8 cellular contexts compared by ENCODE assay signal in genomic region chr2:201644001-201644400, GRCh38. TPM values are rescaled to one million over a fixed set of nuclear protein-coding genes. Genes with fewer than 3 reads are reported as not detected.
DNase-seq lines count a peak whose midpoint lies in the region; ATAC-seq and TF ChIP-seq lines count a peak whose summit lies in the region.

No MANE protein-coding gene starts in this region.

- H3K79me2 ChIP-seq in OCI-LY1 (ENCODE audit: insufficient read depth, low read length) = no peaks in the 10 kb centered on the region

- H3K27me3 ChIP-seq in OCI-LY1 (ENCODE audit: insufficient read depth, low read length) = no peaks in the 10 kb centered on the region
- no peaks in the 10 kb centered on the region for H3K27me3 ChIP-seq in endodermal cell (ENCODE audit: control insufficient read depth, insufficient read depth, low read length, poor library complexity, severe bottlenecking)

- H3K4me1 Mint-ChIP-seq in CD14-positive monocyte (peaks cover 12% of the 10 kb centered on the region), endodermal cell (peaks cover 18% of the 10 kb centered on the region), osteocyte (ENCODE audit: unreplicated experiment) (peaks cover 19% of the 10 kb centered on the region)

- DNase-seq in CD14-positive monocyte (ENCODE audit: low spot score) (no peak), endodermal cell (no peak), osteocyte (ENCODE audit: extremely low spot score, unreplicated experiment) (no peak), H4 (ENCODE audit: low spot score) (no peak)
- no peak for DNase-seq in stimulated activated CD4-positive, alpha-beta T cell treated with anti-CD3 and anti-CD28 coated beads, Interleukin-4, amount 100 ng/mL, for 1 hour

- H3K4me3 ChIP-seq in OCI-LY1 (ENCODE audit: low read depth, low read length, poor library complexity, severe bottlenecking) (no peak overlapping the region), endodermal cell (ENCODE audit: low read length) (peak overlapping the region; percentile 92)

- H3K27ac Mint-ChIP-seq in CD14-positive monocyte = no peak overlapping the region
- peak overlapping the region; percentile 41 for H3K27ac Mint-ChIP-seq in endodermal cell
- H3K27ac Mint-ChIP-seq in osteocyte (ENCODE audit: unreplicated experiment) = peak overlapping the region; percentile 99

- no peak for ATAC-seq in HG02981 (IDR thresholded peaks at IDR 0.05; ENCODE audit: unreplicated experiment)
- ATAC-seq in GM18868 (IDR thresholded peaks at IDR 0.05; ENCODE audit: unreplicated experiment) = no peak

- 71 to 86% methylated on average over 5 to 8 of the region's 8 CpGs for WGBS in endodermal cell (ENCODE audit: insufficient coverage in 1 of 2, insufficient read length in 1 of 2), 2 experiments

- H3K36me3 Mint-ChIP-seq in CD14-positive monocyte = no peaks in the 10 kb centered on the region
- H3K36me3 Mint-ChIP-seq in endodermal cell (ENCODE audit: low read depth) = no peaks in the 10 kb centered on the region
- no peaks in the 10 kb centered on the region for H3K36me3 Mint-ChIP-seq in osteocyte (ENCODE audit: unreplicated experiment)

- no peak overlapping the region for H3K9ac ChIP-seq in OCI-LY1 (ENCODE audit: low read length)
- no peak overlapping the region for H3K9ac ChIP-seq in endodermal cell (ENCODE audit: extremely low read depth, low read length, poor library complexity, severe bottlenecking)

- H3K9me2 ChIP-seq in OCI-LY1 (ENCODE audit: low read depth, low read length) = no peaks in the 10 kb centered on the region

- no peak overlapping the region for H3K27ac ChIP-seq in OCI-LY1 (ENCODE audit: low read depth, low read length, poor library complexity, severe bottlenecking)
- no peak overlapping the region for H3K27ac ChIP-seq in endodermal cell (ENCODE audit: low read depth, low read length)

- H3K27me3 Mint-ChIP-seq in CD14-positive monocyte (ENCODE audit: low read depth in 3 of 3) (peaks cover 2 to 9% (median 5%) of the 10 kb centered on the region in 3 donors), endodermal cell (ENCODE audit: insufficient read depth) (no peaks in the 10 kb centered on the region), osteocyte (ENCODE audit: unreplicated experiment) (no peaks in the 10 kb centered on the region)

- no peaks in the 10 kb centered on the region for H4K20me1 ChIP-seq in OCI-LY1 (ENCODE audit: insufficient read depth, low read length)

- H3K9me3 ChIP-seq in OCI-LY1 (ENCODE audit: low read length) (no peaks in the 10 kb centered on the region), endodermal cell (ENCODE audit: control insufficient read depth, low read length) (no peaks in the 10 kb centered on the region)

- H3K36me3 ChIP-seq in OCI-LY1 (ENCODE audit: insufficient read depth, low read length) (no peaks in the 10 kb centered on the region), endodermal cell (ENCODE audit: control insufficient read depth, insufficient read depth, low read length) (peaks cover 4% of the 10 kb centered on the region)

- H3K4me1 ChIP-seq in OCI-LY1 (ENCODE audit: insufficient read depth, low read length, severe bottlenecking) (peaks cover 14% of the 10 kb centered on the region), endodermal cell (ENCODE audit: control insufficient read depth, insufficient read depth, low read length) (no peaks in the 10 kb centered on the region)

- H3K9me3 Mint-ChIP-seq in CD14-positive monocyte (no peaks in the 10 kb centered on the region), endodermal cell (no peaks in the 10 kb centered on the region), osteocyte (ENCODE audit: unreplicated experiment) (no peaks in the 10 kb centered on the region)

- peak overlapping the region; percentile 64; the same call in 1 of the 2 replicates for H3K4me2 ChIP-seq in OCI-LY1 (ENCODE audit: low read length)

- no peaks in the 10 kb centered on the region for H3F3A ChIP-seq in OCI-LY1 (ENCODE audit: insufficient read depth, low read length)

- H3K4me3 Mint-ChIP-seq in CD14-positive monocyte = peak overlapping the region; percentile 88 to 92
- H3K4me3 Mint-ChIP-seq in endodermal cell = peak overlapping the region; percentile 87
- peak overlapping the region; percentile 92 for H3K4me3 Mint-ChIP-seq in osteocyte (ENCODE audit: unreplicated experiment)

- TF ChIP-seq CTCF in CD14-positive monocyte (IDR thresholded peaks at IDR 0.05) = no peak
- TF ChIP-seq CTCF in OCI-LY1 (IDR thresholded peaks at IDR 0.05; ENCODE audit: low read length) = no peak
- TF ChIP-seq CTCF in endodermal cell (conservative IDR thresholded peaks at IDR 0.05) = no peak
- no peak for TF ChIP-seq CTCF in osteocyte (IDR thresholded peaks at IDR 0.05)

- intact Hi-C loops in CD14-positive monocyte (cut with micrococcal nuclease) = loop anchor here in 1 of 2 donors (10.0 kb wide), 1 partner anchor 189 kb away; the partner anchor contains the start of genes STRADB and TRAK2

- no peak overlapping the region for H2AFZ ChIP-seq in OCI-LY1 (ENCODE audit: low read length)

RNA-seq across cellular contexts. Expression of gene TMEM237, which starts 0.7 kb away (rescaled TPM):
- polyA plus RNA-seq in CD14-positive monocyte = 1 to 10 TPM in 1 of 2 donors, under 1 TPM in 1; 0.53 to 1.0 TPM
- total RNA-seq in endodermal cell (10 to 100 TPM; 40.3 to 49.3 TPM), osteocyte (37.9 and 38.6 TPM in 2 replicates)
- polyA plus RNA-seq in endodermal cell (2013, experiment 1 of 2) = 47.2 TPM
- 49.6 TPM for polyA plus RNA-seq in endodermal cell (2013, experiment 2 of 2)
- total RNA-seq in H4 (2014; rRNA removed; shearing (Covaris generic)) = 46.3 and 53.9 TPM in 2 replicates

RNA-seq across cellular contexts. Expression of gene MPP4, which starts 54.4 kb away (rescaled TPM):
- polyA plus RNA-seq in CD14-positive monocyte = not detected
- total RNA-seq in endodermal cell (under 1 TPM in 1 of 2 donors, not detected in 1; 0.18 TPM), osteocyte (0.52 and 0.83 TPM in 2 replicates)
- polyA plus RNA-seq in endodermal cell (2013, experiment 1 of 2) = not detected
- polyA plus RNA-seq in endodermal cell (2013, experiment 2 of 2) = not detected
- not detected in 2 replicates for total RNA-seq in H4 (2014; rRNA removed; shearing (Covaris generic))

Comparison
In these comparisons a context has a peak if more than half of its experiments do, and no peak if none do; other contexts are left out.
1. H3K27ac Mint-ChIP-seq: peak in endodermal cell (single experiment) and osteocyte (single experiment); none in CD14-positive monocyte (0 of 7).
2. Peak in every context shown above with its lines, with median percentiles within 50 percentile points of each other: H3K4me3 Mint-ChIP-seq.